Comparison of ENCODE assay signal across 8 cellular contexts in genomic region chr1:150293433-150294253, GRCh38. TPM values are rescaled to one million over a fixed set of nuclear protein-coding genes. Genes with fewer than 3 reads are reported as not detected.
DNase-seq lines count a peak whose midpoint lies in the region; ATAC-seq and TF ChIP-seq lines count a peak whose summit lies in the region.

MRPS21 (plus strand) TSS chr1:150293861; CDS start chr1:150294367, 506 bp downstream.

- peak; percentile 86 for ATAC-seq in HG03378 (IDR thresholded peaks at IDR 0.05; ENCODE audit: unreplicated experiment)
- peak; percentile 99 for ATAC-seq in activated CD4-positive, CD25-positive, alpha-beta regulatory T cell treated with anti-CD3 and anti-CD28 coated beads, Interleukin-2, amount 50 U/mL, for 24 hours
- ATAC-seq in central memory CD8-positive, alpha-beta T cell (replicated peaks; ENCODE audit: extremely low read depth, poor library complexity, severe bottlenecking), result peak; percentile 98

- DNase-seq in AG10803 (ENCODE audit: low read depth), result peak; percentile 88
- DNase-seq in NCI-H460 (ENCODE audit: extremely low read depth, low read depth), result peak; percentile 92
- peak; percentile 74 to 81 for DNase-seq in central memory CD8-positive, alpha-beta T cell (ENCODE audit: low spot score in 2 of 2)
- peak; percentile 94 for DNase-seq in islet precursor cell
- DNase-seq in stimulated activated CD4-positive, alpha-beta T cell treated with anti-CD3 and anti-CD28 coated beads, Interleukin-12 subunit alpha, Interleukin-12 subunit beta, amount 100 ng/mL, for 48 hours (ENCODE audit: low read depth in 2 of 3, low spot score in 1 of 3), result peak; percentile 78 to 85 (median 83)

- no peaks in the 10 kb centered on the region for H3K9me3 Mint-ChIP-seq in central memory CD8-positive, alpha-beta T cell

- no peaks in the 10 kb centered on the region for H3K27me3 Mint-ChIP-seq in central memory CD8-positive, alpha-beta T cell

- no peak; the same call in 1 of the 2 replicates for TF ChIP-seq CTCF in AG10803 (conservative IDR thresholded peaks at IDR 0.05; ENCODE audit: low read length)

- peak within 1 kb of the TSS; percentile 89 for H3K4me3 Mint-ChIP-seq in central memory CD8-positive, alpha-beta T cell

- peak within 1 kb of the TSS; percentile 93 for H3K4me3 ChIP-seq in AG10803 (ENCODE audit: low read length)

- H3K27ac Mint-ChIP-seq in central memory CD8-positive, alpha-beta T cell (ENCODE audit: low read depth), result peak within 1 kb of the TSS; percentile 99

- H3K36me3 Mint-ChIP-seq in central memory CD8-positive, alpha-beta T cell (ENCODE audit: insufficient read depth), result peaks cover 24% of the 10 kb centered on the region

- peaks cover 33% of the 10 kb centered on the region for H3K4me1 Mint-ChIP-seq in central memory CD8-positive, alpha-beta T cell

- TF ChIP-seq POLR2A in GM19099 (IDR thresholded peaks at IDR 0.05; ENCODE audit: extremely low read depth, insufficient read length, low read depth), result peak; percentile 92

RNA-seq across cellular contexts. Expression of gene MRPS21, which starts in this region (rescaled TPM):
- 102 and 112 TPM in 2 replicates for total RNA-seq in NCI-H460 (2014; rRNA removed; shearing (Covaris generic))
- 93.4 and 98.6 TPM in 2 replicates for polyA plus RNA-seq in NCI-H460 (2014; cell fraction: nucleus; rRNA removed)

Comparison
In these comparisons a context has a peak if more than half of its experiments do, and no peak if none do; other contexts are left out.
1. Peak in every context shown above with its lines: DNase-seq, ATAC-seq and H3K4me3 ChIP-seq.